ENCODE assay signal across 25 cellular contexts in genomic region chr1:185162491-185162890, GRCh38.
"Had no signal": no experiment of that assay in that cellular context is flagged by ENCODE, and none has a peak within 500 bp of the region (broad histone marks: within the 10 kb centered on the region; RNA-seq: fewer than 3 reads in every experiment).

No MANE protein-coding gene starts in this region.

- H3K27ac ChIP-seq: neural progenitor cell, pancreas, psoas muscle, right lobe of liver, sigmoid colon, stomach, thoracic aorta, thyroid gland, tibial nerve, upper lobe of left lung, vagina had no signal

- H3K4me3 Mint-ChIP-seq: natural killer cell; nephron; neural progenitor cell; stimulated activated effector memory CD8-positive, alpha-beta T cell treated with anti-CD3 and anti-CD28 coated beads, Interleukin-12 subunit alpha, Interleukin-12 subunit beta, amount 100 ng/mL, for 72 hours; stimulated activated naive B cell treated with anti-CD40 and anti-IgM and Interleukin-4, amounts not matched to agents 10 μg/mL and 1 μg/mL and 100 μg/mL, for 72 hours; stimulated activated naive CD8-positive, alpha-beta T cell treated with anti-CD3 and anti-CD28 coated beads, Interleukin-15, Interleukin-2, amounts not matched to agents 100 ng/mL and 50 ng/mL, for 24 hours had no signal

- H3K9me3 ChIP-seq: pancreas, psoas muscle, right lobe of liver, sigmoid colon, stomach, thoracic aorta, thyroid gland, tibial nerve, upper lobe of left lung, vagina had no signal

- H3K9me3 Mint-ChIP-seq: natural killer cell; nephron; neural progenitor cell; stimulated activated effector memory CD8-positive, alpha-beta T cell treated with anti-CD3 and anti-CD28 coated beads, Interleukin-12 subunit alpha, Interleukin-12 subunit beta, amount 100 ng/mL, for 72 hours; stimulated activated naive B cell treated with anti-CD40 and anti-IgM and Interleukin-4, amounts not matched to agents 10 μg/mL and 1 μg/mL and 100 μg/mL, for 72 hours; stimulated activated naive CD8-positive, alpha-beta T cell treated with anti-CD3 and anti-CD28 coated beads, Interleukin-15, Interleukin-2, amounts not matched to agents 100 ng/mL and 50 ng/mL, for 24 hours had no signal

- H3K27me3 Mint-ChIP-seq: stimulated activated naive B cell treated with anti-CD40 and anti-IgM and Interleukin-4, amounts not matched to agents 10 μg/mL and 1 μg/mL and 100 μg/mL, for 72 hours; stimulated activated naive CD8-positive, alpha-beta T cell treated with anti-CD3 and anti-CD28 coated beads, Interleukin-15, Interleukin-2, amounts not matched to agents 100 ng/mL and 50 ng/mL, for 24 hours had no signal

- H3K36me3 ChIP-seq: neural progenitor cell had no signal

- ATAC-seq: natural killer cell; pancreas; psoas muscle; right cardiac atrium; right lobe of liver; stimulated activated effector memory CD8-positive, alpha-beta T cell treated with anti-CD3 and anti-CD28 coated beads, Interleukin-12 subunit alpha, Interleukin-12 subunit beta, amount 100 ng/mL, for 72 hours; stimulated activated naive B cell treated with anti-CD40 and anti-IgM and Interleukin-4, amounts not matched to agents 10 μg/mL and 1 μg/mL and 100 μg/mL, for 72 hours had no signal

- H3K27ac Mint-ChIP-seq: natural killer cell; nephron; neural progenitor cell; stimulated activated effector memory CD8-positive, alpha-beta T cell treated with anti-CD3 and anti-CD28 coated beads, Interleukin-12 subunit alpha, Interleukin-12 subunit beta, amount 100 ng/mL, for 72 hours; stimulated activated naive B cell treated with anti-CD40 and anti-IgM and Interleukin-4, amounts not matched to agents 10 μg/mL and 1 μg/mL and 100 μg/mL, for 72 hours; stimulated activated naive CD8-positive, alpha-beta T cell treated with anti-CD3 and anti-CD28 coated beads, Interleukin-15, Interleukin-2, amounts not matched to agents 100 ng/mL and 50 ng/mL, for 24 hours had no signal

- H3K4me3 ChIP-seq: neural progenitor cell, pancreas, psoas muscle, right lobe of liver, sigmoid colon, stomach, thoracic aorta, thyroid gland, tibial nerve, upper lobe of left lung, vagina had no signal

- H3K27me3 ChIP-seq: neural progenitor cell, pancreas, right lobe of liver, sigmoid colon, stomach, thyroid gland, tibial nerve, upper lobe of left lung, vagina had no signal

- H3K36me3 Mint-ChIP-seq: neural progenitor cell had no signal

- DNase-seq: natural killer cell; occipital lobe; pancreas; psoas muscle; right cardiac atrium; right lobe of liver; sigmoid colon; small intestine; stimulated activated CD4-positive, alpha-beta T cell treated with anti-CD3 and anti-CD28 coated beads, Interleukin-15, amount 100 ng/mL, for 24 hours; stimulated activated CD4-positive, alpha-beta T cell treated with anti-CD3 and anti-CD28 coated beads, Interleukin-2, amount 100 ng/mL, for 24 hours; stimulated activated CD4-positive, alpha-beta T cell treated with anti-CD3 and anti-CD28 coated beads, Interleukin-2, amount 100 ng/mL, for 48 hours; stimulated activated CD4-positive, alpha-beta T cell treated with anti-CD3 and anti-CD28 coated beads, Interleukin-4, amount 100 ng/mL, for 24 hours; stimulated activated naive B cell treated with anti-CD40 and anti-IgM and Interleukin-4, amounts not matched to agents 10 μg/mL and 1 μg/mL and 100 μg/mL, for 72 hours; stimulated activated naive CD4-positive, alpha-beta T cell treated with Interleukin-2 at 50 U/mL for 16 hours; stomach; thyroid gland; trophoblast cell; upper lobe of left lung had no signal
